In the genomic region with DNA sequence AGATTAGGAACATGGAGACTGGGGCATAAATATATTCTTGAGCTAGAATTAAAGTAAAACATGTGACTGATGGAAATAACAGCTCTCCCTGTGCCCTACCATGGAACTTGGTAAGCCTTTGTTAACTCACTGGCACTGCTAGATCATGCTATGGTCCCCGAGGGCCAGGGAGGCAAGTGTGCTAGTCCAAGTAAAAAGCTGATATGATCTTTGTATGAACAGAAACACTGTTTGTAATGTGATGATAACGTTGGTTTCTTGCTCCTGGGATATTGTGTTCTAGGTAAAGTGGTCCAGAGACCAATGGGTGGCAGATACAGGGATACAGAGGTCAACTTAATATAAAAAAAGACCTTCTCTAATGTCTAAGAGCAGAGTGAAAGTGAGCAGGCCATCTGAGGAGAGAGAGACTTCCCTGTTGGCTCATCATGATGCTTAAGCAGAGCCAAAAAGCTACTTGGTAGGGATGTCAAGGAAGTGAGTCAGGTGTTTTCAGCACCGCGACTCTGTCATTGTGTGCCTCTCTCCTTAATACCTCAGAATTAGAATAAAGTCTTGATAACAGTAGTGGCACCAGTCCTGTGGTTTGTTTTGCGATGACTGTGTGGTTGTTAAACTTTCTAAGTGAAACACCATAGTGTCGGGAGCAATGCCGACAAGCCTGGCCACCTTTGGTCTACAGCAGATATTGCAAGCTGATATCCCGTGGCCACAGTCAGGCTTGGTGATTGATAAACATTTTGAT, we compare ENCODE assay signal across 8 cellular contexts. TPM values are rescaled to one million over a fixed set of nuclear protein-coding genes. Genes with fewer than 3 reads are reported as not detected.
DNase-seq lines count a peak whose midpoint lies in the region; ATAC-seq lines count a peak whose summit lies in the region.

No MANE protein-coding gene starts in this region.

- H3K9me3 Mint-ChIP-seq in activated T-helper 17 cell treated with anti-CD3 and anti-CD28 coated beads, Interleukin-2, amount 50 U/mL, for 72 hours: no peaks in the 10 kb centered on the region
- no peaks in the 10 kb centered on the region for H3K9me3 Mint-ChIP-seq in naive B cell

- ATAC-seq in GM21528 (IDR thresholded peaks at IDR 0.05; ENCODE audit: low FRiP score, unreplicated experiment) (peak; percentile 62), naive B cell (ENCODE audit: low read depth in 2 of 2) (peak; percentile 44)
- ATAC-seq in activated T-helper 17 cell treated with anti-CD3 and anti-CD28 coated beads, Interleukin-2, amount 50 U/mL, for 72 hours (replicated peaks): peak; percentile 97

- in situ Hi-C loops in KBM-7 (cut with MboI; ENCODE audit: low pct_unique_long_range_greater_than_20kb, low sequenced_read_pairs): no loop called here

- H3K36me3 Mint-ChIP-seq in activated T-helper 17 cell treated with anti-CD3 and anti-CD28 coated beads, Interleukin-2, amount 50 U/mL, for 72 hours (ENCODE audit: low read depth): no peaks in the 10 kb centered on the region
- H3K36me3 Mint-ChIP-seq in naive B cell: no peaks in the 10 kb centered on the region

- peaks cover 12% of the 10 kb centered on the region for H3K4me1 Mint-ChIP-seq in activated T-helper 17 cell treated with anti-CD3 and anti-CD28 coated beads, Interleukin-2, amount 50 U/mL, for 72 hours
- H3K4me1 Mint-ChIP-seq in naive B cell: peaks cover 30 to 55% (median 39%) of the 10 kb centered on the region in 3 donors

- peak overlapping the region; percentile 46 for H3K4me3 Mint-ChIP-seq in activated T-helper 17 cell treated with anti-CD3 and anti-CD28 coated beads, Interleukin-2, amount 50 U/mL, for 72 hours
- peak overlapping the region; percentile 18 to 81 (median 52) for H3K4me3 Mint-ChIP-seq in naive B cell

- peaks cover 3% of the 10 kb centered on the region for H3K27me3 Mint-ChIP-seq in activated T-helper 17 cell treated with anti-CD3 and anti-CD28 coated beads, Interleukin-2, amount 50 U/mL, for 72 hours
- H3K27me3 Mint-ChIP-seq in naive B cell: no peaks in the 10 kb centered on the region

- DNase-seq in EL (peak; percentile 45), KBM-7 (peak; percentile 20), naive B cell (peak; percentile 38), NCI-H2227 treated with DMSO at 0.1 percent for 48 hours (lab: John Stamatoyannopoulos, UW) (no peak), Ammon's horn (ENCODE audit: low spot score) (no peak), NCI-H1048 (lab: John Stamatoyannopoulos, UW) (no peak)

- H3K27ac Mint-ChIP-seq in activated T-helper 17 cell treated with anti-CD3 and anti-CD28 coated beads, Interleukin-2, amount 50 U/mL, for 72 hours: peak overlapping the region; percentile 65
- peak overlapping the region; percentile 56 to 89 (median 87) for H3K27ac Mint-ChIP-seq in naive B cell

RNA-seq across cellular contexts. Expression of gene BICD1, which starts 27.7 kb away (rescaled TPM):
- 10 to 100 TPM in 1 of 2 donors, 1 to 10 TPM in 1; 7.8 to 15.7 TPM for total RNA-seq in activated T-helper 17 cell treated with anti-CD3 and anti-CD28 coated beads, Interleukin-2, amount 50 U/mL, for 72 hours
- 10 to 100 TPM in 5 of 6 donors, 1 to 10 TPM in 1; 2.9 to 20.6 (median 13.1) TPM for polyA plus RNA-seq in naive B cell (ENCODE audit: low read depth in 6 of 6)

Comparison
In these comparisons a context has a peak if more than half of its experiments do, and no peak if none do; other contexts are left out.
1. DNase-seq: peak in EL (single experiment), KBM-7 (single experiment) and naive B cell (single experiment); none in NCI-H2227 treated with DMSO at 0.1 percent for 48 hours (single experiment), Ammon's horn (single experiment) and NCI-H1048 (single experiment).
2. ATAC-seq: peak in every context shown above with its lines; median percentile 97 in activated T-helper 17 cell treated with anti-CD3 and anti-CD28 coated beads, Interleukin-2, amount 50 U/mL, for 72 hours; 62 in GM21528; 44 in naive B cell.